Comparison of ENCODE assay signal across 21 cellular contexts in the genomic region with DNA sequence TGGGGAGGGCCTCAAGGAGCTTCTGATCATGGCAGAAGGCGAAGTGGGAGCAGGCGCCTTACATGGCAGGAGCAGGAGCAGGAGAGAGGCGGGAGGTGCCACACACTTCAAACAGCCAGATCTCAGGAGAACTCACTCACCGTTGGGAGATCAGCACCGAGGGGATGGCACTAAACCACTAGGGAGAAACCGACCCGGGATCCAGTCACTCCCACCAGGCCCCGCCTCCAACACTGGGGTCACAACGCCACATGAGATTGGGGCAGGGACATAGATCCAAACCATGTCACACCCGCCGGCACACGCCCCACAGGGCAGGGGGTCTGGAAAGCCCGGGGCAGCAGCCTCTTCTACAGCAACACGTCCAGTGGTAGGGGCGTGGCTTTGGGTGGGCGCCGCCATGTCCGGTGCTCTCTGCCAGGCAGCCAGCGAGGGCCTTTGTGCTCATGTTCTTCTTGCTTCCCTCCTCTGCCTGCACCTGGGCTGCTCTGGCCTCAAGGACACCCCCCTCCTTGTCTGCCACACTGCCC.
DNase-seq lines count a peak whose midpoint lies in the region; TF ChIP-seq lines count a peak whose summit lies in the region.
"Had no signal": no experiment of that assay in that cellular context is flagged by ENCODE, and none has a peak within 500 bp of the region (broad histone marks: within the 10 kb centered on the region; RNA-seq: fewer than 3 reads in every experiment).

No MANE protein-coding gene starts in this region.

- H3K36me3 ChIP-seq in sigmoid colon: no peaks in the 10 kb centered on the region
- H3K36me3 ChIP-seq: BE2C, BLaER1 had no signal

- TF ChIP-seq CTCF in sigmoid colon (IDR thresholded peaks at IDR 0.05): no peak

- TF ChIP-seq POLR2A in sigmoid colon (IDR thresholded peaks at IDR 0.05): no peak

- no peak overlapping the region for H3K27ac ChIP-seq in sigmoid colon
- H3K27ac ChIP-seq: BLaER1 had no signal

- DNase-seq in mesenteric fat pad (ENCODE audit: low spot score) (peak; percentile 64), sigmoid colon (peak; percentile 55), epidermal melanocyte (ENCODE audit: insufficient read length, low spot score) (no peak), GDM1 (lab: John Stamatoyannopoulos, UW) (no peak)
- DNase-seq in stimulated activated CD4-positive, alpha-beta T cell treated with anti-CD3 and anti-CD28 coated beads, Interleukin-2, amount 100 ng/mL, for 48 hours: no peak
- DNase-seq: 8988T; ACHN; BE2C; C1 segment of cervical spinal cord; CD4-positive, alpha-beta memory T cell; CD4-positive, CD25-positive, alpha-beta regulatory T cell; CD8-positive, alpha-beta memory T cell; COR-L47; DMS 273 treated with DMSO at 0.1 percent for 48 hours; DMS153; DMS53; DMS79; DND-41; EL; GF-D8 had no signal

- 89 to 94% methylated on average over 19 of the region's 19 CpGs for WGBS in sigmoid colon, 2 donors

- no peaks in the 10 kb centered on the region for H3K9me3 ChIP-seq in sigmoid colon
- H3K9me3 ChIP-seq: BE2C, BLaER1 had no signal

- no peaks in the 10 kb centered on the region for H3K4me1 ChIP-seq in sigmoid colon
- H3K4me1 ChIP-seq: BE2C had no signal

- no peak overlapping the region for H3K4me3 ChIP-seq in sigmoid colon
- H3K4me3 ChIP-seq: BLaER1 had no signal

- no peaks in the 10 kb centered on the region for H3K27me3 ChIP-seq in sigmoid colon
- H3K27me3 ChIP-seq: BE2C had no signal

- no peak for TF ChIP-seq EP300 in sigmoid colon (IDR thresholded peaks at IDR 0.05)

- intact Hi-C loops in sigmoid colon (cut with DNase I): no loop called here

Comparison
In these comparisons a context has a peak if more than half of its experiments do, and no peak if none do; other contexts are left out.
1. DNase-seq: peak in mesenteric fat pad (single experiment) and sigmoid colon (single experiment); none in stimulated activated CD4-positive, alpha-beta T cell treated with anti-CD3 and anti-CD28 coated beads, Interleukin-2, amount 100 ng/mL, for 48 hours (0 of 2), epidermal melanocyte (single experiment) and GDM1 (single experiment).